ENCODE assay signal across 27 cellular contexts in the genomic region with DNA sequence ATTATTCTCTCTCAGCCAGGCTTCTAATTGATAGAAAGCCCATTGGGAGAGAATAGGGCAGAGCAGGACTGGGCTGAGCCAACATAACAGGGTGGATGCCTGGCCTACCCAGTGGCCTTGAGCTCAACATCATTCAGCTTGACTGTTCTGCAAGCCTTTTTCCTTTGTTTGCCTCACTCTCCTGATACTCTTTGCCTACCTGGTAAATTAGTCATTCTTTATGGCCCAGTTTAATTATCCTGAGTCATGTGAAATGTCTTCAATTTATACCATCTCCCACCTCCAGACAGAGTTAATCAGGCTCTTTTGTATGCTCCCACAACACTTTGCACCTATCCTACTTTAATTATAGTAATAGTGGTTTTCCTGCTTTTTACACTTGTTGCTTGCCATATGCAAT. TPM values are rescaled to one million over a fixed set of nuclear protein-coding genes. Genes with fewer than 3 reads are reported as not detected.
"Had no signal": no experiment of that assay in that cellular context is flagged by ENCODE, and none has a peak within 500 bp of the region (broad histone marks: within the 10 kb centered on the region; RNA-seq: fewer than 3 reads in every experiment).

No MANE protein-coding gene starts in this region.

- DNase-seq: activated CD4-positive, alpha-beta memory T cell treated with anti-CD3 and anti-CD28 coated beads, Interleukin-2, amount 10 ng/mL, durations not matched to agents 7 days and 5 days; activated CD4-positive, alpha-beta T cell treated with anti-CD3 and anti-CD28 coated beads for 36 hours; activated CD4-positive, alpha-beta T cell treated with anti-CD3 and anti-CD28 coated beads, Interleukin-2, amount 50 U/mL, for 1 hour; activated CD8-positive, alpha-beta memory T cell treated with anti-CD3 and anti-CD28 coated beads, Interleukin-2, amount 50 U/mL, for 4 hours; activated gamma-delta T cell treated with Interleukin-2 at 50 U/mL for 16 hours; activated naive CD4-positive, alpha-beta T cell treated with anti-CD3 and anti-CD28 coated beads, Interleukin-2, amount 10 ng/mL, durations not matched to agents 7 days and 5 days; activated naive CD8-positive, alpha-beta T cell treated with anti-CD3 and anti-CD28 coated beads for 36 hours; activated T-cell treated with anti-CD3 and anti-CD28 coated beads, Interleukin-2, amount 50 U/mL, for 72 hours; brain microvascular endothelial cell; cerebellar nuclear complex; KG1; MG63; NCI-H1105; NCI-H1436; NCI-H1694 treated with DMSO at 0.1 percent for 48 hours; NCI-H2029 treated with DMSO at 0.1 percent for 48 hours; NCI-H345; NCI-H510A; NCI-H526 treated with DMSO at 0.1 percent for 48 hours; SIG-M5; T-helper 1 cell; WERI-Rb-1 had no signal

- ATAC-seq: activated CD4-positive, alpha-beta T cell treated with anti-CD3 and anti-CD28 coated beads for 36 hours; activated T-cell treated with anti-CD3 and anti-CD28 coated beads, Interleukin-2, amount 50 U/mL, for 72 hours had no signal

- H3K36me3 ChIP-seq: brain microvascular endothelial cell, MG63, WERI-Rb-1 had no signal

- H3K4me3 ChIP-seq: MG63, SK-N-MC had no signal

- H3K27ac ChIP-seq: brain microvascular endothelial cell, SK-N-MC, WERI-Rb-1 had no signal

- H3K27me3 ChIP-seq: brain microvascular endothelial cell, MG63 had no signal

- H3K9me3 ChIP-seq: MG63 had no signal

RNA-seq across cellular contexts. Expression of a gene that starts 13.6 kb away (rescaled TPM):
- total RNA-seq: activated CD4-positive, alpha-beta memory T cell treated with anti-CD3 and anti-CD28 coated beads, Interleukin-2, amount 10 ng/mL, durations not matched to agents 7 days and 5 days; activated CD4-positive, alpha-beta T cell treated with anti-CD3 and anti-CD28 coated beads for 36 hours; activated naive CD8-positive, alpha-beta T cell treated with anti-CD3 and anti-CD28 coated beads for 36 hours; activated T-cell treated with anti-CD3 and anti-CD28 coated beads, Interleukin-2, amount 50 U/mL, for 72 hours; activated T-helper 2 cell treated with anti-CD3 and anti-CD28 coated beads, Interferon-gamma antibody, Interleukin-2, Interleukin-4, amounts not matched to agents 10 μg/mL and 5 μg/mL and 100 μg/mL, durations not matched to agents 14 hours and 24 hours and 36 hours; cardiac septum; LHCN-M2; T-helper 2 cell treated with Interferon-gamma antibody and Interleukin-4, amounts not matched to agents 100 ng/mL and 5 ng/mL, for 36 hours had no signal
